In the genomic region with DNA sequence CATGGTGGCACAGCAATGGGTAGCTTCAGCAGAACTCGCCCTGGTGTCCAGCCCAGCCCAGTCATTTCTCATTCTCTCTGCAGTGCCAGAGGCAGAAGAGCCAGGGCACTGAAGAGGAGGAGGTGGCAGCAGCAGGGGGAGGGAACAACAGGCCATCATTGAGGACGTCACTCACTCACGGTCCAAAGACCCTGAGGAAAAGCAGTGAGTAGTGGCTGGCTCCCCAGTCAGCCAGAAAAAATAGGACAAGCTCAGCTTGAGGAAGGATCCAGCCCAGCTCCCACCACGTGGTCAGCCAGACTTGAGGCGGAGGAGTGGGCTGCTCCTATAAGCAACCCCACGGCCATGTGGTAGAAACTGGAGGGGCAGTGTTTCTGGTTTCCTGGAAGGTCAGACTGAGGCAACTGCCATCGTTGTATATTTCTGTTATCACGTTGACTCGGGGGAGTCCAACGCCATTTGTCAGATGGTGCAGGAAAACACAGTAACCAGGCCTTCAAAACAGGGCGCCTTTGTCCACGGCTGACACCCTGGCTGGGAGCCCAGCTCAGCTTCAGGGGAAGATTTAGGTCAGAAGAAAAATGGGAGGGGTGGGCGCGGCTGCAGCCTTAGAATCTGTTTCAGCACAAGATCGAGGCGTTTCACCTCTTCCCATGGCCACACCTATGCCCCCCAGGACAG, we compare ENCODE assay signal across 1 cellular context.
A peak's percentile ranks its signal among the peaks of the same experiment; 100 is the strongest.
TF ChIP-seq lines count a peak whose summit lies in the region.

No MANE protein-coding gene starts in this region.

TF ChIP-seq in HepG2, 621 proteins besides CTCF, POLR2A, EP300 and RAD21 (continued from another document and continues in another):
- TF ChIP-seq, protein P1, sequence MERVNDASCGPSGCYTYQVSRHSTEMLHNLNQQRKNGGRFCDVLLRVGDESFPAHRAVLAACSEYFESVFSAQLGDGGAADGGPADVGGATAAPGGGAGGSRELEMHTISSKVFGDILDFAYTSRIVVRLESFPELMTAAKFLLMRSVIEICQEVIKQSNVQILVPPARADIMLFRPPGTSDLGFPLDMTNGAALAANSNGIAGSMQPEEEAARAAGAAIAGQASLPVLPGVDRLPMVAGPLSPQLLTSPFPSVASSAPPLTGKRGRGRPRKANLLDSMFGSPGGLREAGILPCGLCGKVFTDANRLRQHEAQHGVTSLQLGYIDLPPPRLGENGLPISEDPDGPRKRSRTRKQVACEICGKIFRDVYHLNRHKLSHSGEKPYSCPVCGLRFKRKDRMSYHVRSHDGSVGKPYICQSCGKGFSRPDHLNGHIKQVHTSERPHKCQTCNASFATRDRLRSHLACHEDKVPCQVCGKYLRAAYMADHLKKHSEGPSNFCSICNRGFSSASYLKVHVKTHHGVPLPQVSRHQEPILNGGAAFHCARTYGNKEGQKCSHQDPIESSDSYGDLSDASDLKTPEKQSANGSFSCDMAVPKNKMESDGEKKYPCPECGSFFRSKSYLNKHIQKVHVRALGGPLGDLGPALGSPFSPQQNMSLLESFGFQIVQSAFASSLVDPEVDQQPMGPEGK (CRISPR knock-in tag; IDR thresholded peaks at IDR 0.05), result peak; percentile 45
- TF ChIP-seq FOXK1 (CRISPR knock-in tag; IDR thresholded peaks at IDR 0.05; ENCODE audit: borderline replicate concordance, low read depth), result no peak
- TF ChIP-seq IRF9 (CRISPR knock-in tag; IDR thresholded peaks at IDR 0.05; ENCODE audit: borderline replicate concordance), result 0 out of 2 replicates have a peak, but pooled peaks have one; percentile 54
- TF ChIP-seq, protein P2, sequence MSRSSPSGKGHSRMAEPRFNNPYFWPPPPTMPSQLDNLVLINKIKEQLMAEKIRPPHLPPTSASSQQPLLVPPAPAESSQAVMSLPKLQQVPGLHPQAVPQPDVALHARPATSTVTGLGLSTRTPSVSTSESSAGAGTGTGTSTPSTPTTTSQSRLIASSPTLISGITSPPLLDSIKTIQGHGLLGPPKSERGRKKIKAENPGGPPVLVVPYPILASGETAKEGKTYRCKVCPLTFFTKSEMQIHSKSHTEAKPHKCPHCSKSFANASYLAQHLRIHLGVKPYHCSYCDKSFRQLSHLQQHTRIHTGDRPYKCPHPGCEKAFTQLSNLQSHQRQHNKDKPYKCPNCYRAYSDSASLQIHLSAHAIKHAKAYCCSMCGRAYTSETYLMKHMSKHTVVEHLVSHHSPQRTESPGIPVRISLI (CRISPR knock-in tag; IDR thresholded peaks at IDR 0.05; ENCODE audit: borderline replicate concordance), result no peak
- TF ChIP-seq ZNF317 (CRISPR knock-in tag; IDR thresholded peaks at IDR 0.05), result 0 out of 2 replicates have a peak, but pooled peaks have one; percentile 41
- TF ChIP-seq TERF1 (CRISPR knock-in tag; IDR thresholded peaks at IDR 0.05), result no peak
- TF ChIP-seq ERF (CRISPR knock-in tag; IDR thresholded peaks at IDR 0.05), result 0 out of 2 replicates have a peak, but pooled peaks have one; percentile 6
- TF ChIP-seq KAT7 (CRISPR knock-in tag; IDR thresholded peaks at IDR 0.05; ENCODE audit: borderline replicate concordance), result peak; percentile 10; the same call in 1 of the 2 replicates
- 0 out of 2 replicates have a peak, but pooled peaks have one; percentile 19 for TF ChIP-seq REPIN1 (CRISPR knock-in tag; IDR thresholded peaks at IDR 0.05; ENCODE audit: borderline replicate concordance, low read depth)
- no peak for TF ChIP-seq IRF2 (CRISPR knock-in tag; IDR thresholded peaks at IDR 0.05)
- TF ChIP-seq ZNF704 (CRISPR knock-in tag; IDR thresholded peaks at IDR 0.05; ENCODE audit: borderline replicate concordance), result no peak
- no peak for TF ChIP-seq ZNF674 (CRISPR knock-in tag; IDR thresholded peaks at IDR 0.05; ENCODE audit: low read depth)
- TF ChIP-seq, protein P3, sequence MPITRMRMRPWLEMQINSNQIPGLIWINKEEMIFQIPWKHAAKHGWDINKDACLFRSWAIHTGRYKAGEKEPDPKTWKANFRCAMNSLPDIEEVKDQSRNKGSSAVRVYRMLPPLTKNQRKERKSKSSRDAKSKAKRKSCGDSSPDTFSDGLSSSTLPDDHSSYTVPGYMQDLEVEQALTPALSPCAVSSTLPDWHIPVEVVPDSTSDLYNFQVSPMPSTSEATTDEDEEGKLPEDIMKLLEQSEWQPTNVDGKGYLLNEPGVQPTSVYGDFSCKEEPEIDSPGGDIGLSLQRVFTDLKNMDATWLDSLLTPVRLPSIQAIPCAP (CRISPR knock-in tag; IDR thresholded peaks at IDR 0.05; ENCODE audit: low read depth), result no peak
- TF ChIP-seq ZNF816 (CRISPR knock-in tag; IDR thresholded peaks at IDR 0.05; ENCODE audit: borderline replicate concordance), result no peak
- no peak for TF ChIP-seq HIVEP1 (CRISPR knock-in tag; IDR thresholded peaks at IDR 0.05)
- TF ChIP-seq SMYD3 (CRISPR knock-in tag; IDR thresholded peaks at IDR 0.05), result 0 out of 2 replicates have a peak, but pooled peaks have one; percentile 45
- TF ChIP-seq, protein P4, sequence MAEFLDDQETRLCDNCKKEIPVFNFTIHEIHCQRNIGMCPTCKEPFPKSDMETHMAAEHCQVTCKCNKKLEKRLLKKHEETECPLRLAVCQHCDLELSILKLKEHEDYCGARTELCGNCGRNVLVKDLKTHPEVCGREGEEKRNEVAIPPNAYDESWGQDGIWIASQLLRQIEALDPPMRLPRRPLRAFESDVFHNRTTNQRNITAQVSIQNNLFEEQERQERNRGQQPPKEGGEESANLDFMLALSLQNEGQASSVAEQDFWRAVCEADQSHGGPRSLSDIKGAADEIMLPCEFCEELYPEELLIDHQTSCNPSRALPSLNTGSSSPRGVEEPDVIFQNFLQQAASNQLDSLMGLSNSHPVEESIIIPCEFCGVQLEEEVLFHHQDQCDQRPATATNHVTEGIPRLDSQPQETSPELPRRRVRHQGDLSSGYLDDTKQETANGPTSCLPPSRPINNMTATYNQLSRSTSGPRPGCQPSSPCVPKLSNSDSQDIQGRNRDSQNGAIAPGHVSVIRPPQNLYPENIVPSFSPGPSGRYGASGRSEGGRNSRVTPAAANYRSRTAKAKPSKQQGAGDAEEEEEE (CRISPR knock-in tag; IDR thresholded peaks at IDR 0.05; ENCODE audit: borderline replicate concordance), result 0 out of 2 replicates have a peak, but pooled peaks have one; percentile 1
- TF ChIP-seq PRDM10 (CRISPR knock-in tag; IDR thresholded peaks at IDR 0.05; ENCODE audit: low read depth), result 0 out of 2 replicates have a peak, but pooled peaks have one; percentile 1
- 0 out of 2 replicates have a peak, but pooled peaks have one; percentile 41 for TF ChIP-seq CREBL2 (CRISPR knock-in tag; IDR thresholded peaks at IDR 0.05; ENCODE audit: borderline replicate concordance)
- no peak for TF ChIP-seq ZBTB46 (CRISPR knock-in tag; IDR thresholded peaks at IDR 0.05; ENCODE audit: borderline replicate concordance)
- no peak for TF ChIP-seq SRSF9 (IDR thresholded peaks at IDR 0.05; ENCODE audit: borderline replicate concordance, insufficient read depth, low read depth, low read length, poor library complexity, severe bottlenecking)
- 0 out of 2 replicates have a peak, but pooled peaks have one; percentile 16 for TF ChIP-seq SAP130 (CRISPR knock-in tag; IDR thresholded peaks at IDR 0.05; ENCODE audit: low read depth)
- TF ChIP-seq NKX3-1 (CRISPR knock-in tag; IDR thresholded peaks at IDR 0.05), result no peak
- TF ChIP-seq HOXA3 (CRISPR knock-in tag; IDR thresholded peaks at IDR 0.05), result peak; percentile 4; the same call in 1 of the 2 replicates
- TF ChIP-seq ZBTB38 (CRISPR knock-in tag; IDR thresholded peaks at IDR 0.05), result peak; percentile 17; the same call in 1 of the 2 replicates
- peak; percentile 50; the same call in 1 of the 2 replicates for TF ChIP-seq MXD1 (CRISPR knock-in tag; IDR thresholded peaks at IDR 0.05)
- peak; percentile 2; the same call in 1 of the 2 replicates for TF ChIP-seq HMG20A (CRISPR knock-in tag; IDR thresholded peaks at IDR 0.05; ENCODE audit: borderline replicate concordance)
- peak; percentile 32; the same call in 1 of the 2 replicates for TF ChIP-seq BCL6 (CRISPR knock-in tag; IDR thresholded peaks at IDR 0.05)
- 0 out of 2 replicates have a peak, but pooled peaks have one; percentile 71 for TF ChIP-seq ZNF839 (CRISPR knock-in tag; IDR thresholded peaks at IDR 0.05; ENCODE audit: borderline replicate concordance)
- TF ChIP-seq ZNF781 (CRISPR knock-in tag; IDR thresholded peaks at IDR 0.05; ENCODE audit: borderline replicate concordance, not compliant biosample characterization), result peak; percentile 45
